Comparison of ENCODE assay signal across 18 cellular contexts in the genomic region with DNA sequence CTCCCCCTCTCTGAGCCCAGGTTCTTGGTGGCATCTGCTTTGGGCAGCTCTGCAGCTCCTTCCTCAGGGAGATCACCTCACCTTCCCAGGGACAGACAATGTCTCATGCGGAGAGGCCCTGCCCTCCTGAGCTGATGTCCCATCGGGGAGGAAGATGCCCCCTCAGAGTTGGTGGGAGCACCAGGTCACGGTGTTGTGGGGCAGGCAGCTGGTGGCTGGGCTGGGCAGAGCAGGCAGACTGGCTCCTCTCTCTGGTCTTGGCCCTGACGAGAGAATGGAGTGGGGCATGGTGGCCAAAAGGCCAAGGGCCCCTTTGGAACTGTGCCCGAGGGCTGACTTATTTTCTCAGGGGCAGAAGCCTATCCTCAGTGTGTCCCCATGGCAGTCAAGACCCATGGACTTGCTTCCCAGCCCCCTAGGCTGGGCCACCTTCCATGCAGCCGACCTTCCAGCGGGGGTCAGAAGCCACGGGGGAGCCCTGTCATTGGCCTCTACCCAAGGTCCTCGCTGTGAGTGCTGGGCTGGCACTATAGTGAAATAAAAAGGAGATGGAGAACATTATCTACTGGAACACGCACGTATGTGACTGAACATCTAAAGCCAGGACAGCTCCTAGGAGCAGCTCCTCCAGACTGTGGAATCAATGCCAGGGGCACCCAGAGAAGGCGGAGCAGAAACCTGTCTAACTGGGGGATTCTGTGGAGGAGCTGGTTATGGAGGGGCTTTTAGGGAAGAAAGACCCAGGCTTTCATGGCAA. TPM values are rescaled to one million over a fixed set of nuclear protein-coding genes. Genes with fewer than 3 reads are reported as not detected.
DNase-seq lines count a peak whose midpoint lies in the region; ATAC-seq and TF ChIP-seq lines count a peak whose summit lies in the region.
"Had no signal": no experiment of that assay in that cellular context is flagged by ENCODE, and none has a peak within 500 bp of the region (broad histone marks: within the 10 kb centered on the region; RNA-seq: fewer than 3 reads in every experiment).

No MANE protein-coding gene starts in this region.

- peaks cover 46% of the 10 kb centered on the region for H3K27me3 Mint-ChIP-seq in WTC11 (ENCODE audit: low read depth)
- H3K27me3 Mint-ChIP-seq in stimulated activated naive CD8-positive, alpha-beta T cell treated with anti-CD3 and anti-CD28 coated beads, Interleukin-15, amount 100 ng/mL, for 72 hours, result peaks cover 8% of the 10 kb centered on the region

- H3K4me1 Mint-ChIP-seq in WTC11, result peaks cover 10% of the 10 kb centered on the region
- H3K4me1 Mint-ChIP-seq in stimulated activated naive CD8-positive, alpha-beta T cell treated with anti-CD3 and anti-CD28 coated beads, Interleukin-15, amount 100 ng/mL, for 72 hours, result peaks cover 37% of the 10 kb centered on the region

- intact Hi-C loops in Right ventricle myocardium superior (cut with DNase I), result no loop called here
- intact Hi-C loops in cardiac septum (cut with DNase I), result no loop called here
- intact Hi-C loops in heart right ventricle (cut with DNase I), result no loop called here

- DNase-seq in Right ventricle myocardium superior (no peak), cardiac septum (ENCODE audit: low spot score) (no peak), WTC11 (ENCODE audit: low spot score) (no peak), heart right ventricle (peak in 1 of 2 donors; percentile 31)
- no peak for DNase-seq in stimulated activated naive CD8-positive, alpha-beta T cell treated with anti-CD3 and anti-CD28 coated beads, Interleukin-15, amount 100 ng/mL, for 72 hours
- DNase-seq: dermis blood vessel endothelial cell; GF-D8; HCEC 1CT; NCI-H187; nucleus accumbens; SHP77; sigmoid colon; stimulated activated CD4-positive, alpha-beta T cell treated with anti-CD3 and anti-CD28 coated beads, Interleukin-2, amount 100 ng/mL, for 24 hours had no signal

- no peaks in the 10 kb centered on the region for H3K9me3 Mint-ChIP-seq in WTC11
- no peaks in the 10 kb centered on the region for H3K9me3 Mint-ChIP-seq in stimulated activated naive CD8-positive, alpha-beta T cell treated with anti-CD3 and anti-CD28 coated beads, Interleukin-15, amount 100 ng/mL, for 72 hours

- H3K9me3 ChIP-seq in heart right ventricle, result no peaks in the 10 kb centered on the region
- H3K9me3 ChIP-seq: sigmoid colon, thoracic aorta had no signal

- ATAC-seq in Right ventricle myocardium superior (ENCODE audit: poor library complexity) (peak; percentile 61), WTC11 (no peak), heart right ventricle (peak in 4 of 8 donors; percentile 27 to 51 (median 38)), GM21423 (IDR thresholded peaks at IDR 0.05; ENCODE audit: unreplicated experiment) (no peak), GM18870 (IDR thresholded peaks at IDR 0.05; ENCODE audit: unreplicated experiment) (no peak), HG03442 (IDR thresholded peaks at IDR 0.05; ENCODE audit: unreplicated experiment) (no peak)
- ATAC-seq in stimulated activated naive CD8-positive, alpha-beta T cell treated with anti-CD3 and anti-CD28 coated beads, Interleukin-15, amount 100 ng/mL, for 72 hours, result no peak
- ATAC-seq: esophagus mucosa had no signal

- H3K4me3 ChIP-seq in heart right ventricle, result no peak overlapping the region
- H3K4me3 ChIP-seq: sigmoid colon, thoracic aorta had no signal

- TF ChIP-seq CTCF in WTC11 (IDR thresholded peaks at IDR 0.05), result no peak
- TF ChIP-seq CTCF in heart right ventricle (IDR thresholded peaks at IDR 0.05), result no peak

- WGBS in heart right ventricle, 2 donors, result 65 to 79% methylated on average over 12 of the region's 12 CpGs

- H3K27ac Mint-ChIP-seq in WTC11, result no peak overlapping the region
- no peak overlapping the region for H3K27ac Mint-ChIP-seq in stimulated activated naive CD8-positive, alpha-beta T cell treated with anti-CD3 and anti-CD28 coated beads, Interleukin-15, amount 100 ng/mL, for 72 hours

- H3K36me3 Mint-ChIP-seq in WTC11, result no peaks in the 10 kb centered on the region

- H3K27me3 ChIP-seq in heart right ventricle, result peaks cover 0 to 28% (median 0%) of the 10 kb centered on the region in 7 donors
- H3K27me3 ChIP-seq: sigmoid colon had no signal

- peak overlapping the region; percentile 51 for H3K4me3 Mint-ChIP-seq in WTC11
- H3K4me3 Mint-ChIP-seq in stimulated activated naive CD8-positive, alpha-beta T cell treated with anti-CD3 and anti-CD28 coated beads, Interleukin-15, amount 100 ng/mL, for 72 hours, result peak overlapping the region; percentile 50 to 66

- H3K36me3 ChIP-seq in heart right ventricle, result peaks cover 0 to 7% (median 0%) of the 10 kb centered on the region in 9 donors
- H3K36me3 ChIP-seq: sigmoid colon, thoracic aorta had no signal

- CTCF ChIA-PET in WTC11 (lab: Charles Lee), result interaction anchor here (0.8 to 1.6 kb wide), 2 partner anchors 12 to 24 kb away, joined by 3 to 7 read pairs; no protein-coding TSS in a partner anchor

- peak overlapping the region in 6 of 10 donors; percentile 16 to 65 (median 39) for H3K27ac ChIP-seq in heart right ventricle
- H3K27ac ChIP-seq: sigmoid colon, thoracic aorta had no signal

- peaks cover 0 to 36% (median 15%) of the 10 kb centered on the region in 9 donors for H3K4me1 ChIP-seq in heart right ventricle

- POLR2A ChIA-PET in WTC11 (lab: Charles Lee), result interaction anchor here (0.8 kb wide), 1 partner anchor 26 kb away, joined by 3 read pairs; no protein-coding TSS in a partner anchor

TF ChIP-seq in WTC11, 78 proteins besides CTCF, POLR2A, EP300 and RAD21:
- TF ChIP-seq ETV6 (CRISPR knock-in tag; IDR thresholded peaks at IDR 0.05), result no peak
- TF ChIP-seq ATF3 (CRISPR knock-in tag; conservative IDR thresholded peaks at IDR 0.05), result no peak
- TF ChIP-seq SOX15 (CRISPR knock-in tag; IDR thresholded peaks at IDR 0.05), result no peak
- no peak for TF ChIP-seq ZNF423 (CRISPR knock-in tag; IDR thresholded peaks at IDR 0.05)
- TF ChIP-seq ELF4 (CRISPR knock-in tag; IDR thresholded peaks at IDR 0.05; ENCODE audit: low read depth), result no peak
- TF ChIP-seq, protein P1, sequence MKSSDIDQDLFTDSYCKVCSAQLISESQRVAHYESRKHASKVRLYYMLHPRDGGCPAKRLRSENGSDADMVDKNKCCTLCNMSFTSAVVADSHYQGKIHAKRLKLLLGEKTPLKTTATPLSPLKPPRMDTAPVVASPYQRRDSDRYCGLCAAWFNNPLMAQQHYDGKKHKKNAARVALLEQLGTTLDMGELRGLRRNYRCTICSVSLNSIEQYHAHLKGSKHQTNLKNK (CRISPR knock-in tag; IDR thresholded peaks at IDR 0.05), result no peak
- TF ChIP-seq, protein P2, sequence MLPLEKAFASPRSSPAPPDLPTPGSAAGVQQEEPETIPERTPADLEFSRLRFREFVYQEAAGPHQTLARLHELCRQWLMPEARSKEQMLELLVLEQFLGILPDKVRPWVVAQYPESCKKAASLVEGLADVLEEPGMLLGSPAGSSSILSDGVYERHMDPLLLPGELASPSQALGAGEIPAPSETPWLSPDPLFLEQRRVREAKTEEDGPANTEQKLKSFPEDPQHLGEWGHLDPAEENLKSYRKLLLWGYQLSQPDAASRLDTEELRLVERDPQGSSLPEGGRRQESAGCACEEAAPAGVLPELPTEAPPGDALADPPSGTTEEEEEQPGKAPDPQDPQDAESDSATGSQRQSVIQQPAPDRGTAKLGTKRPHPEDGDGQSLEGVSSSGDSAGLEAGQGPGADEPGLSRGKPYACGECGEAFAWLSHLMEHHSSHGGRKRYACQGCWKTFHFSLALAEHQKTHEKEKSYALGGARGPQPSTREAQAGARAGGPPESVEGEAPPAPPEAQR (CRISPR knock-in tag; IDR thresholded peaks at IDR 0.05), result no peak
- TF ChIP-seq, protein P3, sequence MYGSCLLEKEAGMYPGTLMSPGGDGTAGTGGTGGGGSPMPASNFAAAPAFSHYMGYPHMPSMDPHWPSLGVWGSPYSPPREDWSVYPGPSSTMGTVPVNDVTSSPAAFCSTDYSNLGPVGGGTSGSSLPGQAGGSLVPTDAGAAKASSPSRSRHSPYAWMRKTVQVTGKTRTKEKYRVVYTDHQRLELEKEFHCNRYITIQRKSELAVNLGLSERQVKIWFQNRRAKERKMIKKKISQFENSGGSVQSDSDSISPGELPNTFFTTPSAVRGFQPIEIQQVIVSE (CRISPR knock-in tag; IDR thresholded peaks at IDR 0.05; ENCODE audit: borderline replicate concordance), result no peak
- TF ChIP-seq ZNF121 (CRISPR knock-in tag; IDR thresholded peaks at IDR 0.05), result no peak
TF ChIP-seq in WTC11: peak in this region for 0.

RNA-seq across cellular contexts. Expression of gene PPP2R5C, which starts 21.9 kb away (rescaled TPM):
- total RNA-seq in Right ventricle myocardium superior, result 169 TPM
- 202 TPM for total RNA-seq in cardiac septum
- 89.9 to 105 TPM (median 99.9 TPM) in 3 replicates for total RNA-seq in WTC11 (2021)
- 100 to 1,000 TPM; 183 to 257 (median 224) TPM for total RNA-seq in heart right ventricle
- polyA plus RNA-seq in heart right ventricle, result 100 to 1,000 TPM in 1 of 2 donors, 10 to 100 TPM in 1; 66.8 to 157 TPM
